ENCODE assay signal across 14 cellular contexts in genomic region chr13:50745542-50745941, GRCh38.
A peak's percentile ranks its signal among the peaks of the same experiment; 100 is the strongest.
DNase-seq lines count a peak whose midpoint lies in the region; ATAC-seq, FAIRE-seq and TF ChIP-seq lines count a peak whose summit lies in the region.
"Had no signal": no experiment of that assay in that cellular context is flagged by ENCODE, and none has a peak within 500 bp of the region (broad histone marks: within the 10 kb centered on the region; RNA-seq: fewer than 3 reads in every experiment).

No MANE protein-coding gene starts in this region.

- peak; percentile 37 for FAIRE-seq in GM19239 (lab: Jason Lieb, UNC)
- FAIRE-seq: RCC 7860 had no signal

- H3K27me3 Mint-ChIP-seq in chondrocyte (ENCODE audit: low read depth) (no peaks in the 10 kb centered on the region), progenitor cell of endocrine pancreas (peaks cover 5% of the 10 kb centered on the region)

- H3K36me3 Mint-ChIP-seq in chondrocyte (ENCODE audit: low read depth), result peaks cover 5% of the 10 kb centered on the region
- H3K36me3 Mint-ChIP-seq in progenitor cell of endocrine pancreas (ENCODE audit: insufficient read depth), result peaks cover under 1% of the 10 kb centered on the region
- H3K36me3 Mint-ChIP-seq: CD8-positive, alpha-beta T cell had no signal

- TF ChIP-seq CTCF in chondrocyte (IDR thresholded peaks at IDR 0.05) (peak; percentile 43), progenitor cell of endocrine pancreas (IDR thresholded peaks at IDR 0.05; ENCODE audit: unreplicated experiment) (peak; percentile 27)

- no peak overlapping the region for H3K4me3 Mint-ChIP-seq in chondrocyte (ENCODE audit: unreplicated experiment)
- no peak overlapping the region for H3K4me3 Mint-ChIP-seq in progenitor cell of endocrine pancreas (ENCODE audit: low read depth)
- H3K4me3 Mint-ChIP-seq: CD8-positive, alpha-beta T cell had no signal

- ATAC-seq in HG02981 (IDR thresholded peaks at IDR 0.05; ENCODE audit: unreplicated experiment) (no peak), HG03159 (IDR thresholded peaks at IDR 0.05; ENCODE audit: unreplicated experiment) (no peak)
- ATAC-seq: CD8-positive, alpha-beta T cell; HCT116 had no signal

- H3K9me3 Mint-ChIP-seq in chondrocyte (ENCODE audit: low read depth) (peaks cover 16% of the 10 kb centered on the region), progenitor cell of endocrine pancreas (ENCODE audit: low read depth) (peaks cover 16% of the 10 kb centered on the region)
- H3K9me3 Mint-ChIP-seq: CD8-positive, alpha-beta T cell had no signal

- DNase-seq in GM19239 (ENCODE audit: insufficient read length, low spot score) (no peak), M059J (ENCODE audit: low read depth) (peak; percentile 9), chondrocyte (ENCODE audit: low spot score) (no peak), progenitor cell of endocrine pancreas (ENCODE audit: low spot score, unreplicated experiment) (no peak), foreskin melanocyte (no peak)
- DNase-seq: CD8-positive, alpha-beta T cell; NCI-H1048; NCI-H2107; SHP77 treated with DMSO at 0.1 percent for 48 hours; SW 1271 had no signal

- H3K27ac Mint-ChIP-seq in chondrocyte (ENCODE audit: unreplicated experiment), result no peak overlapping the region
- no peak overlapping the region for H3K27ac Mint-ChIP-seq in progenitor cell of endocrine pancreas
- H3K27ac Mint-ChIP-seq: CD8-positive, alpha-beta T cell had no signal

- H3K4me1 Mint-ChIP-seq in chondrocyte (ENCODE audit: low read depth) (peaks cover 3% of the 10 kb centered on the region), progenitor cell of endocrine pancreas (ENCODE audit: low read depth) (peaks cover 19% of the 10 kb centered on the region)
